In the genomic region with DNA sequence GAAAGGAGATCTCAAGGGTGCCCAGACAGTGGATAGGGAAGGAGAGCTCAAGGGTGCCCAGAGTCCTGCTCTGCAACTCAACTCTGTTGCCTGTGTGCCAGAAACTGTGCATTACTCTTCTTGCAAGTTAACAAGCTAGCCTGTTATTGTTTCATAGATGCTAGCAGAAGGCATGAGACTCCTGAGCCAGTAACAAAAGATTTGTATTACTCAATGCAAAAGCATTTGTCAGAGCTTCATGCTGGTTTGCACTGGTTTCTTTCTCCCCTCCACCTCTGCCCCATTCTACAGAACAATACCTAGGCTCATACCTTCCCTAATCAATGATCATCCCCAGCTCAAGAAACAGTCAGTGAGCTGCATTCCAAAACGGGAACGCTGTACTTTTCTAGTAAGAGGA, we compare ENCODE assay signal across 1 cellular context.
TF ChIP-seq lines count a peak whose summit lies in the region.

No MANE protein-coding gene starts in this region.

TF ChIP-seq in H1, 55 proteins besides CTCF, POLR2A, EP300 and RAD21:
- TF ChIP-seq RFX5 (IDR thresholded peaks at IDR 0.05; ENCODE audit: borderline replicate concordance, low read depth, low read length) (no peak), RNF2 (IDR thresholded peaks at IDR 0.05; ENCODE audit: borderline replicate concordance, low read depth, low read length, missing control alignments, poor library complexity, severe bottlenecking) (no peak), ATF3 (IDR thresholded peaks at IDR 0.05; ENCODE audit: insufficient read depth, low read depth, low read length) (no peak), CBX8 (IDR thresholded peaks at IDR 0.05; ENCODE audit: borderline replicate concordance, low read depth, low read length) (no peak), BACH1 (IDR thresholded peaks at IDR 0.05; ENCODE audit: low read length) (no peak), POU5F1 (IDR thresholded peaks at IDR 0.05; ENCODE audit: low read depth, low read length) (no peak), SP4 (IDR thresholded peaks at IDR 0.05; ENCODE audit: low read length) (no peak), TCF12 (IDR thresholded peaks at IDR 0.05; ENCODE audit: low read depth, low read length) (no peak), SIN3A (conservative IDR thresholded peaks at IDR 0.05 in 1 of 2, IDR thresholded peaks at IDR 0.05 in 1 of 2; ENCODE audit: low read depth in 1 of 2, low read length in 2 of 2) (no peak), TBP (IDR thresholded peaks at IDR 0.05; ENCODE audit: low read depth, low read length) (no peak), SP1 (IDR thresholded peaks at IDR 0.05; ENCODE audit: low read depth, low read length) (no peak), YY1 (IDR thresholded peaks at IDR 0.05; ENCODE audit: low read depth, low read length) (no peak), NRF1 (IDR thresholded peaks at IDR 0.05; ENCODE audit: low read depth, low read length) (no peak), CREB1 (IDR thresholded peaks at IDR 0.05) (no peak), USF2 (IDR thresholded peaks at IDR 0.05; ENCODE audit: low read length) (no peak), BRCA1 (IDR thresholded peaks at IDR 0.05; ENCODE audit: low read depth, low read length) (no peak), JUN (IDR thresholded peaks at IDR 0.05; ENCODE audit: low read depth, low read length) (no peak)
- TF ChIP-seq, protein P1, sequence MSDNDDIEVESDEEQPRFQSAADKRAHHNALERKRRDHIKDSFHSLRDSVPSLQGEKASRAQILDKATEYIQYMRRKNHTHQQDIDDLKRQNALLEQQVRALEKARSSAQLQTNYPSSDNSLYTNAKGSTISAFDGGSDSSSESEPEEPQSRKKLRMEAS (IDR thresholded peaks at IDR 0.05), result no peak
TF ChIP-seq in H1: peak in this region for 0.
